In genomic region chr5:14362511-14362910, GRCh38 we compare ENCODE assay signal across 17 cellular contexts.
"Had no signal": no experiment of that assay in that cellular context is flagged by ENCODE, and none has a peak within 500 bp of the region (broad histone marks: within the 10 kb centered on the region; RNA-seq: fewer than 3 reads in every experiment).

No MANE protein-coding gene starts in this region.

- H3K4me3 Mint-ChIP-seq: naive thymus-derived CD4-positive, alpha-beta T cell had no signal

- H3K4me1 ChIP-seq: gastrocnemius medialis, transverse colon had no signal

- H3K27me3 ChIP-seq: gastrocnemius medialis, heart right ventricle, transverse colon had no signal

- H3K4me3 ChIP-seq: gastrocnemius medialis, heart right ventricle, lung, mucosa of descending colon, transverse colon had no signal

- H3K27ac ChIP-seq: gastrocnemius medialis, heart right ventricle, transverse colon had no signal

- H3K27ac Mint-ChIP-seq: naive thymus-derived CD4-positive, alpha-beta T cell had no signal

- H3K27me3 Mint-ChIP-seq: naive thymus-derived CD4-positive, alpha-beta T cell had no signal

- DNase-seq: activated CD4-positive, alpha-beta T cell treated with anti-CD3 and anti-CD28 coated beads, Interleukin-2, amount 50 U/mL, for 4 hours; activated CD4-positive, CD25-positive, alpha-beta regulatory T cell treated with anti-CD3 and anti-CD28 coated beads, Interleukin-2, amount 50 U/mL, for 72 hours; activated naive CD4-positive, alpha-beta T cell; activated T-cell treated with anti-CD3 and anti-CD28 coated beads for 4 hours; anterior cingulate cortex; cerebellar nuclear complex; gastrocnemius medialis; heart right ventricle; left cardiac atrium; mucosa of descending colon; naive thymus-derived CD4-positive, alpha-beta T cell; retina; stimulated activated CD4-positive, alpha-beta T cell treated with anti-CD3 and anti-CD28 coated beads, Interleukin-4, amount 100 ng/mL, for 1 hour; stimulated activated naive CD4-positive, alpha-beta T cell; T1000; transverse colon had no signal

- ATAC-seq: gastrocnemius medialis; heart right ventricle; left cardiac atrium; mucosa of descending colon; naive thymus-derived CD4-positive, alpha-beta T cell had no signal

- H3K9me3 ChIP-seq: gastrocnemius medialis, heart right ventricle, mucosa of descending colon, transverse colon had no signal
